1 cellular context compared by ENCODE assay signal in genomic region chr14:64914237-64914971, GRCh38.
TF ChIP-seq lines count a peak whose summit lies in the region.

Gene CHURC1 (plus strand): TSS chr14:64914455. CDS start chr14:64914496, 41 bp downstream.

TF ChIP-seq in K562, 482 proteins besides CTCF, POLR2A, EP300 and RAD21 (continued from another document and continues in another):
- peak; percentile 35; the same call in 1 of the 2 replicates for TF ChIP-seq MBD2 (IDR thresholded peaks at IDR 0.05; ENCODE audit: borderline replicate concordance, low read depth)
- peak; percentile 73 for TF ChIP-seq GABPB1 (CRISPR knock-in tag; IDR thresholded peaks at IDR 0.05)
- TF ChIP-seq SPI1 (IDR thresholded peaks at IDR 0.05; ENCODE audit: borderline replicate concordance, low read depth, low read length) = no peak
- TF ChIP-seq ESRRA (IDR thresholded peaks at IDR 0.05; ENCODE audit: borderline replicate concordance, low read depth) = 0 out of 2 replicates have a peak, but pooled peaks have one; percentile 44
- peak; percentile 91 for TF ChIP-seq ELF1 (tag; IDR thresholded peaks at IDR 0.05)
- TF ChIP-seq NRF1 (conservative IDR thresholded peaks at IDR 0.05 in 1 of 2, IDR thresholded peaks at IDR 0.05 in 1 of 2) = peak; percentile 59 to 76
- TF ChIP-seq, protein P1, sequence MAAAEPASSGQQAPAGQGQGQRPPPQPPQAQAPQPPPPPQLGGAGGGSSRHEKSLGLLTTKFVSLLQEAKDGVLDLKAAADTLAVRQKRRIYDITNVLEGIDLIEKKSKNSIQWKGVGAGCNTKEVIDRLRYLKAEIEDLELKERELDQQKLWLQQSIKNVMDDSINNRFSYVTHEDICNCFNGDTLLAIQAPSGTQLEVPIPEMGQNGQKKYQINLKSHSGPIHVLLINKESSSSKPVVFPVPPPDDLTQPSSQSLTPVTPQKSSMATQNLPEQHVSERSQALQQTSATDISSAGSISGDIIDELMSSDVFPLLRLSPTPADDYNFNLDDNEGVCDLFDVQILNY (CRISPR knock-in tag; IDR thresholded peaks at IDR 0.05) = no peak
- peak; percentile 58; the same call in 1 of the 2 replicates for TF ChIP-seq MYC (IDR thresholded peaks at IDR 0.05; ENCODE audit: low read depth, low read length)
- no peak for TF ChIP-seq MYC (CRISPR knock-in tag; IDR thresholded peaks at IDR 0.05; ENCODE audit: borderline replicate concordance, low read depth)
- TF ChIP-seq FOXK2 (conservative IDR thresholded peaks at IDR 0.05 in 1 of 2, IDR thresholded peaks at IDR 0.05 in 1 of 2; ENCODE audit: low read depth in 2 of 2) = peak; percentile 74 to 77; a peak in 2 of 4 replicates
- TF ChIP-seq BRF1 (IDR thresholded peaks at IDR 0.05; ENCODE audit: borderline replicate concordance, extremely low read depth, insufficient read length) = no peak
- TF ChIP-seq TCF3 (CRISPR knock-in tag; IDR thresholded peaks at IDR 0.05) = no peak
- peak in 2 of 3 experiments; percentile 27 to 29 for TF ChIP-seq YY1 (IDR thresholded peaks at IDR 0.05; ENCODE audit: borderline replicate concordance in 1 of 3, control insufficient read depth in 1 of 3, extremely low read depth in 1 of 3, insufficient read depth in 3 of 3, insufficient read length in 1 of 3, insufficient replicate concordance in 2 of 3, low read depth in 1 of 3, low read length in 2 of 3)
- peak; percentile 47 for TF ChIP-seq HMGN3 (IDR thresholded peaks at IDR 0.05; ENCODE audit: borderline replicate concordance, extremely low read depth, insufficient read length, low read depth, low read length)
- peak; percentile 86 for TF ChIP-seq ELF2 (CRISPR knock-in tag; IDR thresholded peaks at IDR 0.05)
- TF ChIP-seq SAFB2 (IDR thresholded peaks at IDR 0.05; ENCODE audit: borderline replicate concordance, low read depth, low read length, severe bottlenecking) = no peak
- peak; percentile 81 for TF ChIP-seq BRD4 (IDR thresholded peaks at IDR 0.05)
- TF ChIP-seq RFX1 (IDR thresholded peaks at IDR 0.05) = peak; percentile 99
- peak; percentile 91 for TF ChIP-seq SUPT5H (IDR thresholded peaks at IDR 0.05)
- TF ChIP-seq ZNF263 (CRISPR knock-in tag; IDR thresholded peaks at IDR 0.05; ENCODE audit: borderline replicate concordance) = 0 out of 2 replicates have a peak, but pooled peaks have one; percentile 11
- TF ChIP-seq, protein P2, sequence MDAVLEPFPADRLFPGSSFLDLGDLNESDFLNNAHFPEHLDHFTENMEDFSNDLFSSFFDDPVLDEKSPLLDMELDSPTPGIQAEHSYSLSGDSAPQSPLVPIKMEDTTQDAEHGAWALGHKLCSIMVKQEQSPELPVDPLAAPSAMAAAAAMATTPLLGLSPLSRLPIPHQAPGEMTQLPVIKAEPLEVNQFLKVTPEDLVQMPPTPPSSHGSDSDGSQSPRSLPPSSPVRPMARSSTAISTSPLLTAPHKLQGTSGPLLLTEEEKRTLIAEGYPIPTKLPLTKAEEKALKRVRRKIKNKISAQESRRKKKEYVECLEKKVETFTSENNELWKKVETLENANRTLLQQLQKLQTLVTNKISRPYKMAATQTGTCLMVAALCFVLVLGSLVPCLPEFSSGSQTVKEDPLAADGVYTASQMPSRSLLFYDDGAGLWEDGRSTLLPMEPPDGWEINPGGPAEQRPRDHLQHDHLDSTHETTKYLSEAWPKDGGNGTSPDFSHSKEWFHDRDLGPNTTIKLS (IDR thresholded peaks at IDR 0.05; ENCODE audit: borderline replicate concordance, low read depth) = peak; percentile 58; the same call in 1 of the 2 replicates
- TF ChIP-seq NEUROD1 (IDR thresholded peaks at IDR 0.05; ENCODE audit: borderline replicate concordance, low read depth, low read length, partially characterized antibody) = peak; percentile 31
- TF ChIP-seq, protein P3, sequence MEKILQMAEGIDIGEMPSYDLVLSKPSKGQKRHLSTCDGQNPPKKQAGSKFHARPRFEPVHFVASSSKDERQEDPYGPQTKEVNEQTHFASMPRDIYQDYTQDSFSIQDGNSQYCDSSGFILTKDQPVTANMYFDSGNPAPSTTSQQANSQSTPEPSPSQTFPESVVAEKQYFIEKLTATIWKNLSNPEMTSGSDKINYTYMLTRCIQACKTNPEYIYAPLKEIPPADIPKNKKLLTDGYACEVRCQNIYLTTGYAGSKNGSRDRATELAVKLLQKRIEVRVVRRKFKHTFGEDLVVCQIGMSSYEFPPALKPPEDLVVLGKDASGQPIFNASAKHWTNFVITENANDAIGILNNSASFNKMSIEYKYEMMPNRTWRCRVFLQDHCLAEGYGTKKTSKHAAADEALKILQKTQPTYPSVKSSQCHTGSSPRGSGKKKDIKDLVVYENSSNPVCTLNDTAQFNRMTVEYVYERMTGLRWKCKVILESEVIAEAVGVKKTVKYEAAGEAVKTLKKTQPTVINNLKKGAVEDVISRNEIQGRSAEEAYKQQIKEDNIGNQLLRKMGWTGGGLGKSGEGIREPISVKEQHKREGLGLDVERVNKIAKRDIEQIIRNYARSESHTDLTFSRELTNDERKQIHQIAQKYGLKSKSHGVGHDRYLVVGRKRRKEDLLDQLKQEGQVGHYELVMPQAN (IDR thresholded peaks at IDR 0.05; ENCODE audit: borderline replicate concordance) = peak; percentile 50; the same call in 1 of the 2 replicates
- TF ChIP-seq SOX6 (IDR thresholded peaks at IDR 0.05) = no peak
- TF ChIP-seq MAX (CRISPR knock-in tag; IDR thresholded peaks at IDR 0.05) = peak; percentile 48; the same call in 1 of the 2 replicates
- peak; percentile 72 for TF ChIP-seq ETV1 (tag; conservative IDR thresholded peaks at IDR 0.05; ENCODE audit: low read depth)
- no peak for TF ChIP-seq ATF1 (CRISPR knock-in tag; IDR thresholded peaks at IDR 0.05)
- TF ChIP-seq ATF1 (tag; IDR thresholded peaks at IDR 0.05) = peak; percentile 50
- TF ChIP-seq, protein P4, sequence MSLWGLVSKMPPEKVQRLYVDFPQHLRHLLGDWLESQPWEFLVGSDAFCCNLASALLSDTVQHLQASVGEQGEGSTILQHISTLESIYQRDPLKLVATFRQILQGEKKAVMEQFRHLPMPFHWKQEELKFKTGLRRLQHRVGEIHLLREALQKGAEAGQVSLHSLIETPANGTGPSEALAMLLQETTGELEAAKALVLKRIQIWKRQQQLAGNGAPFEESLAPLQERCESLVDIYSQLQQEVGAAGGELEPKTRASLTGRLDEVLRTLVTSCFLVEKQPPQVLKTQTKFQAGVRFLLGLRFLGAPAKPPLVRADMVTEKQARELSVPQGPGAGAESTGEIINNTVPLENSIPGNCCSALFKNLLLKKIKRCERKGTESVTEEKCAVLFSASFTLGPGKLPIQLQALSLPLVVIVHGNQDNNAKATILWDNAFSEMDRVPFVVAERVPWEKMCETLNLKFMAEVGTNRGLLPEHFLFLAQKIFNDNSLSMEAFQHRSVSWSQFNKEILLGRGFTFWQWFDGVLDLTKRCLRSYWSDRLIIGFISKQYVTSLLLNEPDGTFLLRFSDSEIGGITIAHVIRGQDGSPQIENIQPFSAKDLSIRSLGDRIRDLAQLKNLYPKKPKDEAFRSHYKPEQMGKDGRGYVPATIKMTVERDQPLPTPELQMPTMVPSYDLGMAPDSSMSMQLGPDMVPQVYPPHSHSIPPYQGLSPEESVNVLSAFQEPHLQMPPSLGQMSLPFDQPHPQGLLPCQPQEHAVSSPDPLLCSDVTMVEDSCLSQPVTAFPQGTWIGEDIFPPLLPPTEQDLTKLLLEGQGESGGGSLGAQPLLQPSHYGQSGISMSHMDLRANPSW (CRISPR knock-in tag; IDR thresholded peaks at IDR 0.05) = 0 out of 2 replicates have a peak, but pooled peaks have one; percentile 29
- no peak for TF ChIP-seq THRA (IDR thresholded peaks at IDR 0.05)
- TF ChIP-seq TFE3 (CRISPR knock-in tag; IDR thresholded peaks at IDR 0.05) = no peak
- peak; percentile 51; the same call in 1 of the 2 replicates for TF ChIP-seq PML (IDR thresholded peaks at IDR 0.05; ENCODE audit: low read length)
- TF ChIP-seq ZNF77 (CRISPR knock-in tag; IDR thresholded peaks at IDR 0.05) = no peak
- TF ChIP-seq GTF2E2 (tag; IDR thresholded peaks at IDR 0.05) = peak; percentile 78; the same call in 1 of the 2 replicates
- TF ChIP-seq TFAP4 (CRISPR knock-in tag; IDR thresholded peaks at IDR 0.05; ENCODE audit: borderline replicate concordance) = no peak
- TF ChIP-seq CXXC5 (CRISPR knock-in tag; IDR thresholded peaks at IDR 0.05) = peak; percentile 58
- peak; percentile 83 for TF ChIP-seq MXI1 (IDR thresholded peaks at IDR 0.05; ENCODE audit: low read depth, low read length)
- TF ChIP-seq, protein P5, sequence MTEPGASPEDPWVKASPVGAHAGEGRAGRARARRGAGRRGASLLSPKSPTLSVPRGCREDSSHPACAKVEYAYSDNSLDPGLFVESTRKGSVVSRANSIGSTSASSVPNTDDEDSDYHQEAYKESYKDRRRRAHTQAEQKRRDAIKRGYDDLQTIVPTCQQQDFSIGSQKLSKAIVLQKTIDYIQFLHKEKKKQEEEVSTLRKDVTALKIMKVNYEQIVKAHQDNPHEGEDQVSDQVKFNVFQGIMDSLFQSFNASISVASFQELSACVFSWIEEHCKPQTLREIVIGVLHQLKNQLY (CRISPR knock-in tag; conservative IDR thresholded peaks at IDR 0.05) = no peak
- peak; percentile 72 for TF ChIP-seq GABPA (tag; conservative IDR thresholded peaks at IDR 0.05; ENCODE audit: low read depth)
- peak; percentile 63 for TF ChIP-seq TBP (optimal IDR thresholded peaks at IDR 0.05; ENCODE audit: low read depth, low read length)
- TF ChIP-seq CTBP1 (IDR thresholded peaks at IDR 0.05; ENCODE audit: borderline replicate concordance) = peak; percentile 36; the same call in 1 of the 2 replicates
- peak; percentile 51; the same call in 1 of the 2 replicates for TF ChIP-seq DMBX1 (CRISPR knock-in tag; IDR thresholded peaks at IDR 0.05; ENCODE audit: borderline replicate concordance)
- peak; percentile 91 for TF ChIP-seq POLR2G (IDR thresholded peaks at IDR 0.05; ENCODE audit: low read depth, low read length)
- TF ChIP-seq POLR2AphosphoS5 (IDR thresholded peaks at IDR 0.05; ENCODE audit: control insufficient read depth, insufficient read depth, low read depth, low read length) = peak; percentile 83
- TF ChIP-seq ZFX (CRISPR knock-in tag; IDR thresholded peaks at IDR 0.05) = peak; percentile 76
- TF ChIP-seq TAF9B (IDR thresholded peaks at IDR 0.05; ENCODE audit: partially characterized antibody) = peak; percentile 68
- peak; percentile 93 for TF ChIP-seq PHF8 (IDR thresholded peaks at IDR 0.05; ENCODE audit: borderline replicate concordance, low read length)
- peak; percentile 71 for TF ChIP-seq KDM5B (IDR thresholded peaks at IDR 0.05; ENCODE audit: insufficient replicate concordance, low read depth, low read length)
